ENCODE assay signal across 18 cellular contexts in genomic region chr22:22176929-22177616, GRCh38.
DNase-seq lines count a peak whose midpoint lies in the region; ATAC-seq, FAIRE-seq and TF ChIP-seq lines count a peak whose summit lies in the region.
"Had no signal": no experiment of that assay in that cellular context is flagged by ENCODE, and none has a peak within 500 bp of the region (broad histone marks: within the 10 kb centered on the region; RNA-seq: fewer than 3 reads in every experiment).

No MANE protein-coding gene starts in this region.

- TF ChIP-seq EP300 in K562 (IDR thresholded peaks at IDR 0.05; ENCODE audit: low read length), result no peak
- no peak for TF ChIP-seq EP300 in esophagus muscularis mucosa (IDR thresholded peaks at IDR 0.05)

- H3K9me3 ChIP-seq in K562 (replicated peaks; ENCODE audit: control insufficient read depth, insufficient read depth, low read depth, low read length) (no peaks in the 10 kb centered on the region), esophagus muscularis mucosa (no peaks in the 10 kb centered on the region), parathyroid adenoma (ENCODE audit: control insufficient read depth, low read length) (no peaks in the 10 kb centered on the region)

- 2% methylated on average over 4 of the region's 4 CpGs for WGBS in K562 (ENCODE audit: insufficient coverage, low coverage, missing lambda C conversion rate)
- WGBS in esophagus muscularis mucosa, result 70% methylated on average over 4 of the region's 4 CpGs

- H3K9ac ChIP-seq in K562 (ENCODE audit: insufficient read depth in 1 of 2, low read depth in 2 of 2, low read length in 2 of 2) (no peak overlapping the region), parathyroid adenoma (no peak overlapping the region)
- H3K9ac ChIP-seq: GM23248 had no signal

- peak; percentile 9; the same call in 1 of the 3 replicates for ATAC-seq in K562
- ATAC-seq in stimulated activated naive CD8-positive, alpha-beta T cell treated with anti-CD3 and anti-CD28 coated beads, Interleukin-15, Interleukin-2, amounts not matched to agents 100 U/mL and 50 U/mL, for 24 hours, result no peak
- ATAC-seq: HCT116 had no signal

- 0 out of 2 replicates have a peak, but pooled peaks cover under 1% of the 10 kb centered on the region for H4K20me1 ChIP-seq in K562 (replicated peaks; ENCODE audit: control insufficient read depth, insufficient read depth, low read length)

- H3K27me3 ChIP-seq in K562 (ENCODE audit: control insufficient read depth in 2 of 2, insufficient read depth in 2 of 2, low read length in 2 of 2) (peaks cover 25 to 37% of the 10 kb centered on the region in 2 experiments; a peak in 4 of 5 replicates), esophagus muscularis mucosa (peaks cover 0 to 55% (median 0%) of the 10 kb centered on the region in 4 donors), parathyroid adenoma (ENCODE audit: control insufficient read depth, insufficient read depth, low read length) (no peaks in the 10 kb centered on the region), brain microvascular endothelial cell (replicated peaks) (peaks cover 14% of the 10 kb centered on the region)

- H3K9me1 ChIP-seq in K562 (ENCODE audit: control insufficient read depth, insufficient read depth, low read length), result no peaks in the 10 kb centered on the region

- no TSS peak for BruUV-seq in K562 (replicated peaks; lab: Mats Ljungman, UMichigan)

- DNase-seq in K562 (ENCODE audit: extremely low read depth in 1 of 4, low spot score in 3 of 4) (no peak), esophagus muscularis mucosa (ENCODE audit: extremely low spot score) (peak; percentile 57), brain microvascular endothelial cell (no peak), frontal cortex (ENCODE audit: low spot score in 2 of 2) (no peak)
- DNase-seq in stimulated activated CD4-positive, alpha-beta T cell treated with anti-CD3 and anti-CD28 coated beads, Interleukin-2, amount 100 ng/mL, for 24 hours, result no peak
- no peak for DNase-seq in stimulated activated naive CD8-positive, alpha-beta T cell treated with anti-CD3 and anti-CD28 coated beads, Interleukin-15, Interleukin-2, amounts not matched to agents 100 U/mL and 50 U/mL, for 24 hours
- DNase-seq: C1 segment of cervical spinal cord; Calu3; CD4-positive, alpha-beta memory T cell; COR-L47; DMS153; DND-41; GM23248; H9 had no signal

- TF ChIP-seq RAD21 in K562 (CRISPR knock-in tag; conservative IDR thresholded peaks at IDR 0.05 in 1 of 2, IDR thresholded peaks at IDR 0.05 in 1 of 2), result no peak

- no peak overlapping the region for H3K27ac ChIP-seq in K562 (ENCODE audit: extremely low read depth, low read depth, low read length)
- no peak overlapping the region for H3K27ac ChIP-seq in esophagus muscularis mucosa (replicated peaks in 1 of 4)
- peak overlapping the region; percentile 98 for H3K27ac ChIP-seq in parathyroid adenoma
- H3K27ac ChIP-seq in brain microvascular endothelial cell, result no peak overlapping the region
- H3K27ac ChIP-seq: GM23248 had no signal

- H3K4me2 ChIP-seq in K562 (ENCODE audit: insufficient read depth, low read length) (no peak overlapping the region), parathyroid adenoma (ENCODE audit: low read length) (peak overlapping the region; percentile 15)

- CTCF ChIA-PET in K562 (lab: Yijun Ruan, JAX; ENCODE audit: low intra/inter-chr PET ratio), result no interaction called here

- no peak overlapping the region for H2AFZ ChIP-seq in K562 (ENCODE audit: low read depth, low read length)
- peak overlapping the region; percentile 56 for H2AFZ ChIP-seq in parathyroid adenoma
- H2AFZ ChIP-seq: GM23248 had no signal

- H3K4me3 ChIP-seq in K562, result no peak overlapping the region
- no peak overlapping the region for H3K4me3 ChIP-seq in esophagus muscularis mucosa
- no peak overlapping the region for H3K4me3 ChIP-seq in parathyroid adenoma (ENCODE audit: low read depth, low read length)
- no peak overlapping the region for H3K4me3 ChIP-seq in brain microvascular endothelial cell (ENCODE audit: low read depth, low read length)
- H3K4me3 ChIP-seq: GM23248 had no signal

- no peak for TF ChIP-seq CTCF in K562 (IDR thresholded peaks at IDR 0.05 in 2 of 3, conservative IDR thresholded peaks at IDR 0.05 in 1 of 3; ENCODE audit: insufficient read depth in 2 of 3, low read depth in 1 of 3, low read length in 3 of 3)
- TF ChIP-seq CTCF in esophagus muscularis mucosa (IDR thresholded peaks at IDR 0.05), result no peak
- no peak for TF ChIP-seq CTCF in parathyroid adenoma (IDR thresholded peaks at IDR 0.05)
- TF ChIP-seq CTCF in brain microvascular endothelial cell (IDR thresholded peaks at IDR 0.05; ENCODE audit: low read depth, low read length, missing control alignments), result no peak

- H3K36me3 ChIP-seq in K562 (ENCODE audit: control insufficient read depth, insufficient read depth, low read length) (no peaks in the 10 kb centered on the region), esophagus muscularis mucosa (no peaks in the 10 kb centered on the region), parathyroid adenoma (ENCODE audit: control insufficient read depth, insufficient read depth, low read length) (no peaks in the 10 kb centered on the region), brain microvascular endothelial cell (replicated peaks) (no peaks in the 10 kb centered on the region)

- H3K4me1 ChIP-seq in K562 (replicated peaks in 1 of 2; ENCODE audit: control insufficient read depth in 2 of 2, insufficient read depth in 2 of 2, low read length in 2 of 2), result no peaks in the 10 kb centered on the region
- no peaks in the 10 kb centered on the region for H3K4me1 ChIP-seq in esophagus muscularis mucosa
- H3K4me1 ChIP-seq in parathyroid adenoma, result peaks cover 50% of the 10 kb centered on the region

- TF ChIP-seq POLR2A in K562 (conservative IDR thresholded peaks at IDR 0.05), result no peak
- TF ChIP-seq POLR2A in esophagus muscularis mucosa (IDR thresholded peaks at IDR 0.05; ENCODE audit: low read depth), result no peak

- no peaks in the 10 kb centered on the region for H3K79me2 ChIP-seq in K562 (ENCODE audit: control insufficient read depth, insufficient read depth, low read length)
- no peaks in the 10 kb centered on the region for H3K79me2 ChIP-seq in parathyroid adenoma

- POLR2A ChIA-PET in K562 (lab: Yijun Ruan, JAX), result interaction anchor here (0.6 to 12.4 kb wide), 7 partner anchors 8 to 229 kb away, joined by 3 to 193 read pairs (median 3); no protein-coding TSS in a partner anchor

- in situ Hi-C loops in K562 (cut with MboI) (no loop called here), brain microvascular endothelial cell (cut with HindIII; ENCODE audit: low pct_ligation_motif_present, low sequenced_read_pairs) (no loop called here)

- FAIRE-seq in K562 (lab: Jason Lieb, UNC), result no peak
- no peak for FAIRE-seq in frontal cortex (lab: Jason Lieb, UNC)
- FAIRE-seq: G401.6, GM12892 had no signal

- intact Hi-C loops in K562 (cut with micrococcal nuclease), result no loop called here
- intact Hi-C loops in esophagus muscularis mucosa (cut with DNase I), result no loop called here

TF ChIP-seq in K562, 482 proteins besides CTCF, POLR2A, EP300 and RAD21 (continues in another document):
- no peak for TF ChIP-seq ZNF174 (CRISPR knock-in tag; IDR thresholded peaks at IDR 0.05)
- no peak for TF ChIP-seq XRCC3 (IDR thresholded peaks at IDR 0.05)
- no peak for TF ChIP-seq PRPF4 (IDR thresholded peaks at IDR 0.05; ENCODE audit: insufficient read depth, low read depth, low read length, poor library complexity, severe bottlenecking)
- TF ChIP-seq TBL1XR1 (IDR thresholded peaks at IDR 0.05; ENCODE audit: low read length in 2 of 2), result no peak
- TF ChIP-seq TFAP4 (CRISPR knock-in tag; IDR thresholded peaks at IDR 0.05; ENCODE audit: borderline replicate concordance), result no peak
- TF ChIP-seq PBX2 (CRISPR knock-in tag; IDR thresholded peaks at IDR 0.05; ENCODE audit: low read depth), result no peak
- TF ChIP-seq PBX2 (tag; conservative IDR thresholded peaks at IDR 0.05; ENCODE audit: low read depth), result no peak
- no peak for TF ChIP-seq SMARCB1 (IDR thresholded peaks at IDR 0.05; ENCODE audit: insufficient read length, low read depth)
- TF ChIP-seq HNRNPL (IDR thresholded peaks at IDR 0.05; ENCODE audit: low read depth, low read length), result no peak
- no peak for TF ChIP-seq ZNF668 (CRISPR knock-in tag; IDR thresholded peaks at IDR 0.05)
- 0 out of 2 replicates have a peak, but pooled peaks have one; percentile 34 for TF ChIP-seq PHTF2 (CRISPR knock-in tag; IDR thresholded peaks at IDR 0.05)
- TF ChIP-seq TAF1 (IDR thresholded peaks at IDR 0.05; ENCODE audit: control insufficient read depth, extremely low read depth, insufficient read depth, low read length, severe bottlenecking), result no peak
- 0 out of 2 replicates have a peak, but pooled peaks have one; percentile 77 for TF ChIP-seq ZNF830 (CRISPR knock-in tag; IDR thresholded peaks at IDR 0.05)
- no peak for TF ChIP-seq MAZ (CRISPR knock-in tag; conservative IDR thresholded peaks at IDR 0.05 in 1 of 2, IDR thresholded peaks at IDR 0.05 in 1 of 2)
- TF ChIP-seq KHSRP (IDR thresholded peaks at IDR 0.05), result no peak
